ENCODE assay signal across 18 cellular contexts in genomic region chr1:103516283-103516682, GRCh38. TPM values are rescaled to one million over a fixed set of nuclear protein-coding genes. Genes with fewer than 3 reads are reported as not detected.
DNase-seq lines count a peak whose midpoint lies in the region; ATAC-seq, FAIRE-seq and TF ChIP-seq lines count a peak whose summit lies in the region.
"Had no signal": no experiment of that assay in that cellular context is flagged by ENCODE, and none has a peak within 500 bp of the region (broad histone marks: within the 10 kb centered on the region; RNA-seq: fewer than 3 reads in every experiment).

No MANE protein-coding gene starts in this region.

- TF ChIP-seq POLR2A in breast epithelium (IDR thresholded peaks at IDR 0.05) = no peak

- H3K36me3 Mint-ChIP-seq in activated CD4-positive, alpha-beta memory T cell treated with anti-CD3 and anti-CD28 coated beads for 36 hours = peaks cover 7% of the 10 kb centered on the region
- H3K36me3 Mint-ChIP-seq in activated CD4-positive, alpha-beta memory T cell treated with anti-CD3 and anti-CD28 coated beads, Interleukin-2, amount 10 ng/mL, durations not matched to agents 7 days and 5 days (ENCODE audit: low read depth) = no peaks in the 10 kb centered on the region

- FAIRE-seq in keratinocyte (lab: Jason Lieb, UNC) = no peak

- H3K4me3 ChIP-seq in mammary epithelial cell (replicated peaks in 1 of 3; ENCODE audit: insufficient read depth in 1 of 3, low read depth in 2 of 3, low read length in 3 of 3) (no peak overlapping the region), breast epithelium (no peak overlapping the region), keratinocyte (ENCODE audit: control insufficient read depth in 2 of 3, extremely low read depth in 1 of 3, insufficient read depth in 2 of 3, low read depth in 1 of 3, low read length in 3 of 3) (no peak overlapping the region)

- H3K9me1 ChIP-seq in keratinocyte (ENCODE audit: control insufficient read depth, extremely low read depth, insufficient read depth, low read length) = no peaks in the 10 kb centered on the region

- CTCF ChIA-PET in activated CD4-positive, alpha-beta memory T cell treated with anti-CD3 and anti-CD28 coated beads for 36 hours (lab: Charles Lee) = no interaction called here
- CTCF ChIA-PET in activated CD4-positive, alpha-beta memory T cell treated with anti-CD3 and anti-CD28 coated beads, Interleukin-2, amount 10 ng/mL, durations not matched to agents 7 days and 5 days (lab: Charles Lee) = no interaction called here
- CTCF ChIA-PET in mammary epithelial cell (lab: Charles Lee; ENCODE audit: low non-redundant PET) = no interaction called here

- H3K9me3 Mint-ChIP-seq in activated CD4-positive, alpha-beta memory T cell treated with anti-CD3 and anti-CD28 coated beads for 36 hours = peaks cover 7% of the 10 kb centered on the region
- H3K9me3 Mint-ChIP-seq in activated CD4-positive, alpha-beta memory T cell treated with anti-CD3 and anti-CD28 coated beads, Interleukin-2, amount 10 ng/mL, durations not matched to agents 7 days and 5 days = peaks cover 2% of the 10 kb centered on the region

- H4K20me1 ChIP-seq in mammary epithelial cell (ENCODE audit: insufficient read depth, low read length) = no peaks in the 10 kb centered on the region
- H4K20me1 ChIP-seq in keratinocyte (ENCODE audit: control insufficient read depth, extremely low read depth, insufficient read depth, low read length) = no peaks in the 10 kb centered on the region

- peak overlapping the region; percentile 64 for H3K27ac Mint-ChIP-seq in activated CD4-positive, alpha-beta memory T cell treated with anti-CD3 and anti-CD28 coated beads for 36 hours
- no peak overlapping the region for H3K27ac Mint-ChIP-seq in activated CD4-positive, alpha-beta memory T cell treated with anti-CD3 and anti-CD28 coated beads, Interleukin-2, amount 10 ng/mL, durations not matched to agents 7 days and 5 days
- H3K27ac Mint-ChIP-seq: CD4-positive, CD25-positive, alpha-beta regulatory T cell; H9 had no signal

- H3K27me3 ChIP-seq in mammary epithelial cell (ENCODE audit: insufficient read depth, low read length) (no peaks in the 10 kb centered on the region), breast epithelium (no peaks in the 10 kb centered on the region), keratinocyte (ENCODE audit: control insufficient read depth, extremely low read depth, insufficient read depth, low read length) (no peaks in the 10 kb centered on the region)
- H3K27me3 ChIP-seq: BE2C had no signal

- WGBS in mammary epithelial cell (ENCODE audit: low coverage, missing lambda C conversion rate) = 78% methylated on average over 2 of the region's 2 CpGs

- dilution Hi-C loops in mammary epithelial cell (cut with HindIII; ENCODE audit: low sequenced_read_pairs) (no loop called here), keratinocyte (cut with MboI; ENCODE audit: extremely low pct_ligation_motif_present, low sequenced_read_pairs) (no loop called here)

- no peaks in the 10 kb centered on the region for H3K9me3 ChIP-seq in mammary epithelial cell (replicated peaks; ENCODE audit: insufficient read depth, low read length)
- no peaks in the 10 kb centered on the region for H3K9me3 ChIP-seq in breast epithelium
- no peaks in the 10 kb centered on the region for H3K9me3 ChIP-seq in keratinocyte (ENCODE audit: control insufficient read depth, low read depth, low read length)
- H3K9me3 ChIP-seq: BE2C, Caco-2 had no signal

- no TSS peak for BruUV-seq in mammary epithelial cell (replicated peaks; lab: Mats Ljungman, UMichigan)

- in situ Hi-C loops in mammary epithelial cell (cut with MboI; ENCODE audit: low sequenced_read_pairs in 2 of 2) = loop anchor here (10.0 to 25.0 kb wide), 2 partner anchors 404 to 411 kb away; partner anchors contain the start of gene COL11A1 (in 2 of the 2)

- no peak for DNase-seq in activated CD4-positive, alpha-beta memory T cell treated with anti-CD3 and anti-CD28 coated beads for 36 hours
- no peak for DNase-seq in activated CD4-positive, alpha-beta memory T cell treated with anti-CD3 and anti-CD28 coated beads, Interleukin-2, amount 10 ng/mL, durations not matched to agents 7 days and 5 days
- no peak for DNase-seq in mammary epithelial cell
- DNase-seq in breast epithelium (ENCODE audit: low spot score in 2 of 2) = no peak
- no peak for DNase-seq in keratinocyte (ENCODE audit: low read depth, low spot score)
- DNase-seq in stimulated activated naive CD4-positive, alpha-beta T cell treated with Interleukin-2 at 50 U/mL for 16 hours (lab: John Stamatoyannopoulos, UW) = no peak
- DNase-seq in NCI-H446 treated with DMSO at 0.1 percent for 48 hours (lab: John Stamatoyannopoulos, UW) = no peak
- DNase-seq: BE2C; Caco-2; CD4-positive, CD25-positive, alpha-beta regulatory T cell; GF-D8; H9; MV-4-11; NCI-H1417 treated with DMSO at 0.1 percent for 48 hours; NCI-H187 treated with DMSO at 0.1 percent for 48 hours; NCI-H526 had no signal

- no peaks in the 10 kb centered on the region for H3K27me3 Mint-ChIP-seq in activated CD4-positive, alpha-beta memory T cell treated with anti-CD3 and anti-CD28 coated beads for 36 hours
- H3K27me3 Mint-ChIP-seq in activated CD4-positive, alpha-beta memory T cell treated with anti-CD3 and anti-CD28 coated beads, Interleukin-2, amount 10 ng/mL, durations not matched to agents 7 days and 5 days = no peaks in the 10 kb centered on the region
- H3K27me3 Mint-ChIP-seq: CD4-positive, CD25-positive, alpha-beta regulatory T cell had no signal

- H3K4me2 ChIP-seq in mammary epithelial cell (ENCODE audit: insufficient read depth, low read depth, low read length) (peak overlapping the region; percentile 52), keratinocyte (ENCODE audit: control insufficient read depth, extremely low read depth, insufficient read depth, low read depth, low read length) (no peak overlapping the region)
- H3K4me2 ChIP-seq: KMS-11 had no signal

- H3K4me1 Mint-ChIP-seq in activated CD4-positive, alpha-beta memory T cell treated with anti-CD3 and anti-CD28 coated beads for 36 hours (ENCODE audit: low read depth) = peaks cover 22% of the 10 kb centered on the region
- peaks cover 8% of the 10 kb centered on the region for H3K4me1 Mint-ChIP-seq in activated CD4-positive, alpha-beta memory T cell treated with anti-CD3 and anti-CD28 coated beads, Interleukin-2, amount 10 ng/mL, durations not matched to agents 7 days and 5 days
- H3K4me1 Mint-ChIP-seq: H9 had no signal

- no peak overlapping the region for H3K4me3 Mint-ChIP-seq in activated CD4-positive, alpha-beta memory T cell treated with anti-CD3 and anti-CD28 coated beads for 36 hours
- no peak overlapping the region for H3K4me3 Mint-ChIP-seq in activated CD4-positive, alpha-beta memory T cell treated with anti-CD3 and anti-CD28 coated beads, Interleukin-2, amount 10 ng/mL, durations not matched to agents 7 days and 5 days
- H3K4me3 Mint-ChIP-seq: H9 had no signal

- H2AFZ ChIP-seq in mammary epithelial cell (ENCODE audit: low read depth, low read length) (no peak overlapping the region), keratinocyte (ENCODE audit: control insufficient read depth, low read length) (no peak overlapping the region)

- H3K4me1 ChIP-seq in mammary epithelial cell (ENCODE audit: insufficient read depth, low read length) (peaks cover 27% of the 10 kb centered on the region), breast epithelium (no peaks in the 10 kb centered on the region), keratinocyte (ENCODE audit: control insufficient read depth, extremely low read depth, insufficient read depth, low read length) (peaks cover 17% of the 10 kb centered on the region)
- H3K4me1 ChIP-seq: BE2C, Caco-2 had no signal

- H3K79me2 ChIP-seq in mammary epithelial cell (ENCODE audit: insufficient read depth, low read length) = no peaks in the 10 kb centered on the region
- H3K79me2 ChIP-seq in keratinocyte (ENCODE audit: control insufficient read depth, insufficient read depth, low read length) = no peaks in the 10 kb centered on the region

- intact Hi-C loops in activated CD4-positive, alpha-beta memory T cell treated with anti-CD3 and anti-CD28 coated beads for 36 hours (cut with micrococcal nuclease) = loop anchor here (5.0 kb wide), 1 partner anchor 54 kb away; no protein-coding TSS in a partner anchor
- intact Hi-C loops in mammary epithelial cell (cut with micrococcal nuclease) (loop anchor here (5.0 kb wide), 1 partner anchor 544 kb away; no protein-coding TSS in a partner anchor), breast epithelium (cut with DNase I; ENCODE audit: low total_unique reads) (no loop called here)

- H3K36me3 ChIP-seq in mammary epithelial cell (ENCODE audit: insufficient read depth, low read length) (no peaks in the 10 kb centered on the region), breast epithelium (no peaks in the 10 kb centered on the region), keratinocyte (ENCODE audit: control insufficient read depth in 2 of 2, extremely low read depth in 1 of 2, insufficient read depth in 2 of 2, low read length in 2 of 2) (no peaks in the 10 kb centered on the region)
- H3K36me3 ChIP-seq: BE2C had no signal

- TF ChIP-seq CTCF in mammary epithelial cell (conservative IDR thresholded peaks at IDR 0.05 in 1 of 2, IDR thresholded peaks at IDR 0.05 in 1 of 2; ENCODE audit: extremely low read depth in 1 of 2, insufficient read depth in 1 of 2, low read depth in 1 of 2, low read length in 2 of 2) (no peak), breast epithelium (IDR thresholded peaks at IDR 0.05) (no peak), keratinocyte (optimal IDR thresholded peaks at IDR 0.05 in 1 of 3, IDR thresholded peaks at IDR 0.05 in 1 of 3, conservative IDR thresholded peaks at IDR 0.05 in 1 of 3; ENCODE audit: extremely low read depth in 1 of 3, insufficient read depth in 2 of 3, low read length in 3 of 3) (no peak)

- no peak overlapping the region for H3K9ac ChIP-seq in mammary epithelial cell (ENCODE audit: insufficient read depth, low read length)
- no peak overlapping the region for H3K9ac ChIP-seq in keratinocyte (ENCODE audit: control insufficient read depth, extremely low read depth, insufficient read depth, low read length)
- H3K9ac ChIP-seq: KMS-11 had no signal

- H3K27ac ChIP-seq in mammary epithelial cell (ENCODE audit: insufficient read depth, low read depth, low read length) = peak overlapping the region; percentile 39
- no peak overlapping the region for H3K27ac ChIP-seq in breast epithelium
- H3K27ac ChIP-seq in keratinocyte (ENCODE audit: control insufficient read depth, insufficient read depth, low read length) = peak overlapping the region; percentile 15
- H3K27ac ChIP-seq: KMS-11 had no signal

- ATAC-seq in HG03432 (IDR thresholded peaks at IDR 0.05; ENCODE audit: unreplicated experiment) = no peak

- POLR2A ChIA-PET in activated CD4-positive, alpha-beta memory T cell treated with anti-CD3 and anti-CD28 coated beads for 36 hours (lab: Charles Lee) = no interaction called here
- POLR2A ChIA-PET in activated CD4-positive, alpha-beta memory T cell treated with anti-CD3 and anti-CD28 coated beads, Interleukin-2, amount 10 ng/mL, durations not matched to agents 7 days and 5 days (lab: Charles Lee) = no interaction called here

RNA-seq across cellular contexts. Expression of gene RNPC3, which starts 9.2 kb away (rescaled TPM):
- total RNA-seq in activated CD4-positive, alpha-beta memory T cell treated with anti-CD3 and anti-CD28 coated beads for 36 hours = 10 to 100 TPM; 13.9 to 16.4 TPM
- total RNA-seq in activated CD4-positive, alpha-beta memory T cell treated with anti-CD3 and anti-CD28 coated beads, Interleukin-2, amount 10 ng/mL, durations not matched to agents 7 days and 5 days = 10 to 100 TPM; 22.3 to 22.5 TPM
- 10 to 100 TPM; 13.9 to 20.5 TPM for total RNA-seq in mammary epithelial cell
- 9.7 TPM for polyA plus RNA-seq in mammary epithelial cell
- polyA minus RNA-seq in mammary epithelial cell = 0.72 TPM
- total RNA-seq in breast epithelium = 10 to 100 TPM; 41.0 to 67.8 (median 58.7) TPM
- 10.4 to 26.6 TPM (median 19.6 TPM) in 3 replicates for polyA plus RNA-seq in keratinocyte
- polyA plus RNA-seq in keratinocyte (2011; ENCODE audit: low read depth) = 18.3 TPM
- polyA plus RNA-seq in keratinocyte (2011; cell fraction: cytosol; rRNA removed) = 5.5 and 9.2 TPM in 2 replicates
- polyA plus RNA-seq in keratinocyte (2011; cell fraction: nucleus; rRNA removed) = 87.8 and 90.4 TPM in 2 replicates
- 6.8 and 12.2 TPM in 2 replicates for polyA plus RNA-seq in keratinocyte (2012; ENCODE audit: low replicate concordance)
- 2.1 to 19.3 TPM (median 14.8 TPM) in 3 replicates for polyA minus RNA-seq in keratinocyte
- polyA minus RNA-seq in keratinocyte (2011; cell fraction: cytosol; rRNA and poly(A)+ RNA removed) = 7.1 TPM
- 15.8 and 31.6 TPM in 2 replicates for polyA minus RNA-seq in keratinocyte (2011; cell fraction: nucleus; rRNA and poly(A)+ RNA removed)

RNA-seq across cellular contexts. Expression of gene AMY2B, which starts 55.1 kb away (rescaled TPM):
- total RNA-seq in activated CD4-positive, alpha-beta memory T cell treated with anti-CD3 and anti-CD28 coated beads for 36 hours = 1 to 10 TPM; 3.9 to 4.4 TPM
- total RNA-seq in activated CD4-positive, alpha-beta memory T cell treated with anti-CD3 and anti-CD28 coated beads, Interleukin-2, amount 10 ng/mL, durations not matched to agents 7 days and 5 days = 1 to 10 TPM; 6.7 to 8.6 TPM
- 1 to 10 TPM; 4.4 to 7.3 TPM for total RNA-seq in mammary epithelial cell
- 0.94 TPM for polyA plus RNA-seq in mammary epithelial cell
- polyA minus RNA-seq in mammary epithelial cell = 12.2 TPM
- total RNA-seq in breast epithelium = 10 to 100 TPM; 47.2 to 79.0 (median 54.1) TPM
- polyA plus RNA-seq in keratinocyte = 1.7 to 11.0 TPM (median 9.9 TPM) in 3 replicates
- 8.3 TPM for polyA plus RNA-seq in keratinocyte (2011; ENCODE audit: low read depth)
- polyA plus RNA-seq in keratinocyte (2011; cell fraction: cytosol; rRNA removed) = 0.13 and 0.40 TPM in 2 replicates
- 30.8 and 39.8 TPM in 2 replicates for polyA plus RNA-seq in keratinocyte (2011; cell fraction: nucleus; rRNA removed)
- polyA plus RNA-seq in keratinocyte (2012; ENCODE audit: low replicate concordance) = 1.1 and 16.5 TPM in 2 replicates
- polyA minus RNA-seq in keratinocyte = 0.49 to 10.0 TPM (median 7.2 TPM) in 3 replicates
- 3.5 TPM for polyA minus RNA-seq in keratinocyte (2011; cell fraction: cytosol; rRNA and poly(A)+ RNA removed)
- 4.4 and 7.9 TPM in 2 replicates for polyA minus RNA-seq in keratinocyte (2011; cell fraction: nucleus; rRNA and poly(A)+ RNA removed)

Comparison
In these comparisons a context has a peak if more than half of its experiments do, and no peak if none do; other contexts are left out.
1. H3K27ac ChIP-seq: peak in mammary epithelial cell (single experiment) and keratinocyte (single experiment); none in breast epithelium (0 of 2).
2. RNA of gene AMY2B, which starts 55.1 kb away (total RNA-seq): 47.2 to 79.0 TPM in breast epithelium; 6.7 to 8.6 TPM in activated CD4-positive, alpha-beta memory T cell treated with anti-CD3 and anti-CD28 coated beads, Interleukin-2, amount 10 ng/mL, durations not matched to agents 7 days and 5 days, 4.4 to 7.3 TPM in mammary epithelial cell and 3.9 to 4.4 TPM in activated CD4-positive, alpha-beta memory T cell treated with anti-CD3 and anti-CD28 coated beads for 36 hours; every median in the first group is over 4 times any median in the second.